In genomic region chr1:170448661-170449158, GRCh38 we compare ENCODE assay signal across 30 cellular contexts.
"Had no signal": no experiment of that assay in that cellular context is flagged by ENCODE, and none has a peak within 500 bp of the region (broad histone marks: within the 10 kb centered on the region; RNA-seq: fewer than 3 reads in every experiment).

No MANE protein-coding gene starts in this region.

- H3K4me3 Mint-ChIP-seq: activated B cell treated with CpG ODN at 0.5 μM for 24 hours; activated CD8-positive, alpha-beta T cell treated with anti-CD3 and anti-CD28 coated beads for 36 hours; activated naive CD8-positive, alpha-beta T cell; activated T-cell treated with anti-CD3 and anti-CD28 coated beads, Interleukin-2, amount 50 U/mL, for 4 hours; activated T-helper 17 cell treated with anti-CD3 and anti-CD28 coated beads, Interleukin-2, amount 50 U/mL, for 72 hours; central memory CD8-positive, alpha-beta T cell; T-helper 17 cell; T-helper 2 cell treated with Interferon-gamma antibody and Interleukin-4, amounts not matched to agents 5 μg/mL and 100 μg/mL, for 36 hours had no signal

- H3K4me1 ChIP-seq: esophagus squamous epithelium, gastroesophageal sphincter had no signal

- DNase-seq: activated B cell treated with CpG ODN at 0.5 μM for 24 hours; activated CD4-positive, alpha-beta T cell treated with anti-CD3 and anti-CD28 coated beads for 48 hours; activated CD4-positive, alpha-beta T cell treated with anti-CD3 and anti-CD28 coated beads, Interleukin-2, amount 50 U/mL, for 1 hour; activated CD4-positive, alpha-beta T cell treated with anti-CD3 and anti-CD28 coated beads, Interleukin-2, amount 50 U/mL, for 48 hours; activated CD8-positive, alpha-beta memory T cell treated with anti-CD3 and anti-CD28 coated beads for 24 hours; activated CD8-positive, alpha-beta T cell treated with anti-CD3 and anti-CD28 coated beads for 36 hours; activated effector memory CD4-positive, alpha-beta T cell treated with Interleukin-2 at 50 U/mL for 16 hours; activated gamma-delta T cell treated with Interleukin-2 at 50 U/mL for 16 hours; activated naive CD4-positive, alpha-beta T cell treated with anti-CD3 and anti-CD28 coated beads, Interleukin-2, amount 50 U/mL, for 16 hours; activated naive CD4-positive, alpha-beta T cell treated with Interleukin-2 at 50 U/mL for 16 hours; activated T-cell treated with anti-CD3 and anti-CD28 coated beads, Interleukin-2, amount 50 U/mL, for 4 hours; amniotic stem cell; anterior cingulate cortex; brain microvascular endothelial cell; dermis blood vessel endothelial cell; effector CD4-positive, alpha-beta T cell; esophagus squamous epithelium; foreskin melanocyte; T-helper 1 cell; T-helper 17 cell; T1000; WERI-Rb-1 had no signal

- H3K9me3 ChIP-seq: esophagus squamous epithelium, gastroesophageal sphincter had no signal

- H3K27ac Mint-ChIP-seq: activated B cell treated with CpG ODN at 0.5 μM for 24 hours; activated CD8-positive, alpha-beta T cell treated with anti-CD3 and anti-CD28 coated beads for 36 hours; activated naive CD8-positive, alpha-beta T cell; activated T-helper 17 cell treated with anti-CD3 and anti-CD28 coated beads, Interleukin-2, amount 50 U/mL, for 72 hours; T-helper 17 cell; T-helper 2 cell treated with Interferon-gamma antibody and Interleukin-4, amounts not matched to agents 5 μg/mL and 100 μg/mL, for 36 hours had no signal

- H3K27ac ChIP-seq: brain microvascular endothelial cell, coronary artery, epithelial cell of prostate, esophagus squamous epithelium, gastroesophageal sphincter, WERI-Rb-1 had no signal

- H3K36me3 Mint-ChIP-seq: activated naive CD8-positive, alpha-beta T cell had no signal

- H3K9me3 Mint-ChIP-seq: activated T-helper 17 cell treated with anti-CD3 and anti-CD28 coated beads, Interleukin-2, amount 50 U/mL, for 72 hours; central memory CD8-positive, alpha-beta T cell; T-helper 2 cell treated with Interferon-gamma antibody and Interleukin-4, amounts not matched to agents 5 μg/mL and 100 μg/mL, for 36 hours had no signal

- H3K27me3 Mint-ChIP-seq: activated B cell treated with CpG ODN at 0.5 μM for 24 hours; central memory CD8-positive, alpha-beta T cell; T-helper 17 cell had no signal

- H3K4me3 ChIP-seq: coronary artery, esophagus squamous epithelium, gastroesophageal sphincter had no signal

- H3K4me1 Mint-ChIP-seq: activated B cell treated with CpG ODN at 0.5 μM for 24 hours; activated T-helper 17 cell treated with anti-CD3 and anti-CD28 coated beads, Interleukin-2, amount 50 U/mL, for 72 hours; central memory CD8-positive, alpha-beta T cell; T-helper 17 cell had no signal

- H3K36me3 ChIP-seq: brain microvascular endothelial cell, esophagus squamous epithelium, gastroesophageal sphincter, WERI-Rb-1 had no signal

- ATAC-seq: activated CD4-positive, CD25-positive, alpha-beta regulatory T cell treated with anti-CD3 and anti-CD28 coated beads, Interleukin-2, amount 50 U/mL, for 24 hours; activated CD8-positive, alpha-beta T cell treated with anti-CD3 and anti-CD28 coated beads for 36 hours; activated T-cell treated with anti-CD3 and anti-CD28 coated beads, Interleukin-2, amount 50 U/mL, for 4 hours; activated T-helper 17 cell treated with anti-CD3 and anti-CD28 coated beads, Interleukin-2, amount 50 U/mL, for 72 hours; gastroesophageal sphincter; T-helper 17 cell had no signal

- H3K27me3 ChIP-seq: brain microvascular endothelial cell, esophagus squamous epithelium, gastroesophageal sphincter had no signal
